Comparison of ENCODE assay signal across 19 cellular contexts in the genomic region with DNA sequence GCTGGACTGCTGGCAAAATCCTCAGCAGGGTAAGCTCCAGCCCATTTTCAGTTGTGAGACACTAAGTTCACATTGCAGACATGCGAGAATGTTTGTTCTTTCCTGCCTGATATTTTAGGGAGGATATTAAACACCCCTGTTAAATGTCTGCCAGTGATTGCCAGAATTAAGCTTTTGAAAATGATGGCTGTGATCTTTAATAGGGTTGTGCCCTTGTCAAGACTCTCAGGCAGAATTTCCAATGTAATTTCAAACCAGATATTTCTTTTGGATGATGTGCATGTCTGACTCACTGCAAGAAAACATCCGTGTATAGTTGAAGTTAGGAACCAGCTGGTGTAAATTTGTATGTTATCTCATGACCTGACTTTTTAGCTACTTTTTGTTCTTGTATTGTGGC.
"Had no signal": no experiment of that assay in that cellular context is flagged by ENCODE, and none has a peak within 500 bp of the region (broad histone marks: within the 10 kb centered on the region; RNA-seq: fewer than 3 reads in every experiment).

No MANE protein-coding gene starts in this region.

- H3K36me3 ChIP-seq: esophagus squamous epithelium, heart right ventricle had no signal

- H3K27ac ChIP-seq: coronary artery, esophagus squamous epithelium, heart right ventricle, testis had no signal

- H3K4me2 ChIP-seq: SK-N-SH, smooth muscle cell had no signal

- H3K4me3 ChIP-seq: coronary artery, esophagus squamous epithelium, heart right ventricle, smooth muscle cell, testis had no signal

- ATAC-seq: activated CD4-positive, CD25-positive, alpha-beta regulatory T cell treated with anti-CD3 and anti-CD28 coated beads, Interleukin-2, amount 50 U/mL, for 24 hours; left colon; naive thymus-derived CD4-positive, alpha-beta T cell; stimulated activated naive CD8-positive, alpha-beta T cell treated with anti-CD3 and anti-CD28 coated beads, Interleukin-15, amount 100 ng/mL, for 72 hours; T-cell had no signal

- H3K9me3 ChIP-seq: esophagus squamous epithelium, heart right ventricle, SK-N-SH, testis had no signal

- H3K27me3 ChIP-seq: esophagus squamous epithelium, heart right ventricle, testis had no signal

- DNase-seq: activated naive CD4-positive, alpha-beta T cell; activated naive CD8-positive, alpha-beta T cell treated with anti-CD3 and anti-CD28 coated beads, Interleukin-2, amount 10 ng/mL, durations not matched to agents 7 days and 5 days; aorta; central memory CD4-positive, alpha-beta T cell; esophagus squamous epithelium; heart right ventricle; left colon; mammary epithelial cell; naive thymus-derived CD4-positive, alpha-beta T cell; posterior cingulate gyrus; right cardiac atrium; SK-N-SH; stimulated activated naive CD8-positive, alpha-beta T cell treated with anti-CD3 and anti-CD28 coated beads, Interleukin-15, amount 100 ng/mL, for 72 hours; T-cell; T-helper 9 cell; testis had no signal

- H3K4me1 ChIP-seq: heart right ventricle, testis had no signal

- H3K9ac ChIP-seq: SK-N-SH had no signal
